In the genomic region with DNA sequence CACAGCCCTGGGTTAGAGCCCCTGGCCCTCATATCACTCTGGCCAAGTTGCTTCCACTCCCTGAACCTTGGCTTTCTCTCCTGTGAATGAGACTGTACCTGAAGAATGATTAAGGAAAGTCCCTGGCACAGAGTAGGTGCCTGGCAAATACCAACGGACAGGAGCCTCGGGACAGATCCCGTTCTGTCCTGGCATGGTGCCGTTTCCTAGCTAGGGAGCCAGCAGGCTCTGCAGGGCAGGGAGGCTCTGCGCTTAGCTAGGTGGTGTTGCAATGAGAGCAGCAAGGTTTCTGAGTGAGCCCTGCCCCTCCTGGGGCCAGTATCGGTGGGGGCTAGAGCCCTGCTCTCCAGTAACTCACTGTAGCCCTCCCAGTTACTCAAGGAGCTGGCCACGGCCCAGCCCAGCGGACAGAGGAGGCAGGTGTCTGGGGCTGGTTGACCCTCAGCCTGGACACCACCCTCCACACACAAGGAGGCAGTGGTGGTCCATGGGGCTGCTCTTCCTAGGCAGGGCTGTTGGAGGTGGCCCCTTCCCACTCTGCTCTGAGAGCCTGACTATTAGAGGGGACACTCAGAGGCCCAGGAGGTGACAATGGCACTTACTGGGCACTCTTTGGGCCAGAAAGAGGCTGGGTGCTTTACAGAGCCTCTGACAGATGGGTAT, we compare ENCODE assay signal across 16 cellular contexts.
A peak's percentile ranks its signal among the peaks of the same experiment; 100 is the strongest.
DNase-seq lines count a peak whose midpoint lies in the region; ATAC-seq and TF ChIP-seq lines count a peak whose summit lies in the region.
"Had no signal": no experiment of that assay in that cellular context is flagged by ENCODE, and none has a peak within 500 bp of the region (broad histone marks: within the 10 kb centered on the region; RNA-seq: fewer than 3 reads in every experiment).

No MANE protein-coding gene starts in this region.

- ATAC-seq in left ventricle myocardium superior (peak; percentile 91), psoas muscle (peak in 3 of 4 donors; percentile 79 to 90 (median 82)), GM19463 (IDR thresholded peaks at IDR 0.05; ENCODE audit: unreplicated experiment) (no peak)
- ATAC-seq in stimulated activated naive B cell treated with anti-CD40 and anti-IgM and Interleukin-4, amounts not matched to agents 10 μg/mL and 1 μg/mL and 100 μg/mL, for 72 hours (replicated peaks) = no peak

- no peak overlapping the region for H3K4me3 ChIP-seq in LNCaP clone FGC (ENCODE audit: low read depth, low read length)
- no peak overlapping the region for H3K4me3 ChIP-seq in psoas muscle

- no peaks in the 10 kb centered on the region for H3K9me3 Mint-ChIP-seq in MCF 10A (ENCODE audit: unreplicated experiment)
- H3K9me3 Mint-ChIP-seq in stimulated activated naive B cell treated with anti-CD40 and anti-IgM and Interleukin-4, amounts not matched to agents 10 μg/mL and 1 μg/mL and 100 μg/mL, for 72 hours = peaks cover 0 to 2% of the 10 kb centered on the region in 2 donors
- H3K9me3 Mint-ChIP-seq: activated naive CD4-positive, alpha-beta T cell treated with anti-CD3 and anti-CD28 coated beads, Interleukin-2, amount 50 U/mL, for 24 hours; nephron had no signal

- intact Hi-C loops in MCF 10A (cut with micrococcal nuclease) (no loop called here), left ventricle myocardium superior (cut with micrococcal nuclease) (no loop called here), psoas muscle (cut with DNase I) (no loop called here)

- peaks cover 3% of the 10 kb centered on the region for H3K4me1 ChIP-seq in psoas muscle

- no peak for TF ChIP-seq CTCF in LNCaP clone FGC (IDR thresholded peaks at IDR 0.05; ENCODE audit: control insufficient read depth, extremely low read depth, insufficient read depth)
- no peak for TF ChIP-seq CTCF in MCF 10A (IDR thresholded peaks at IDR 0.05; ENCODE audit: unreplicated experiment)
- no peak for TF ChIP-seq CTCF in psoas muscle (IDR thresholded peaks at IDR 0.05)

- peaks cover 18% of the 10 kb centered on the region for H3K4me1 Mint-ChIP-seq in MCF 10A (ENCODE audit: insufficient read depth, unreplicated experiment)
- peaks cover 5 to 7% of the 10 kb centered on the region in 2 donors for H3K4me1 Mint-ChIP-seq in stimulated activated naive B cell treated with anti-CD40 and anti-IgM and Interleukin-4, amounts not matched to agents 10 μg/mL and 1 μg/mL and 100 μg/mL, for 72 hours
- H3K4me1 Mint-ChIP-seq: activated naive CD4-positive, alpha-beta T cell treated with anti-CD3 and anti-CD28 coated beads, Interleukin-2, amount 50 U/mL, for 24 hours had no signal

- no peak overlapping the region for H3K27ac ChIP-seq in psoas muscle

- CTCF ChIA-PET in MCF 10A (lab: Yijun Ruan, JAX) = interaction anchor here (0.6 to 2.4 kb wide), 4 partner anchors 11 to 632 kb away, joined by 3 to 10 read pairs (median 4); no protein-coding TSS in a partner anchor

- peak; percentile 77 for DNase-seq in LNCaP clone FGC (ENCODE audit: low read depth)
- peak; percentile 94 for DNase-seq in MCF 10A (ENCODE audit: unreplicated experiment)
- peak; percentile 74 for DNase-seq in left ventricle myocardium superior
- no peak for DNase-seq in psoas muscle
- no peak for DNase-seq in activated CD4-positive, alpha-beta T cell treated with anti-CD3 and anti-CD28 coated beads, Interleukin-2, amount 50 U/mL, for 4 hours
- DNase-seq in COR-L47 (lab: John Stamatoyannopoulos, UW) = no peak
- no peak for DNase-seq in stimulated activated naive B cell treated with anti-CD40 and anti-IgM and Interleukin-4, amounts not matched to agents 10 μg/mL and 1 μg/mL and 100 μg/mL, for 72 hours
- DNase-seq: AML-193, NCI-H1930, NCI-H524 treated with DMSO at 0.1 percent for 48 hours, OCI-M1, right cardiac atrium, substantia nigra had no signal

- peak overlapping the region; percentile 97 for H3K27ac Mint-ChIP-seq in MCF 10A (ENCODE audit: low read depth, unreplicated experiment)
- H3K27ac Mint-ChIP-seq in stimulated activated naive B cell treated with anti-CD40 and anti-IgM and Interleukin-4, amounts not matched to agents 10 μg/mL and 1 μg/mL and 100 μg/mL, for 72 hours = no peak overlapping the region
- H3K27ac Mint-ChIP-seq: activated naive CD4-positive, alpha-beta T cell treated with anti-CD3 and anti-CD28 coated beads, Interleukin-2, amount 50 U/mL, for 24 hours; nephron had no signal

- no peak overlapping the region for H3K4me3 Mint-ChIP-seq in MCF 10A (ENCODE audit: unreplicated experiment)
- no peak overlapping the region for H3K4me3 Mint-ChIP-seq in stimulated activated naive B cell treated with anti-CD40 and anti-IgM and Interleukin-4, amounts not matched to agents 10 μg/mL and 1 μg/mL and 100 μg/mL, for 72 hours
- H3K4me3 Mint-ChIP-seq: activated naive CD4-positive, alpha-beta T cell treated with anti-CD3 and anti-CD28 coated beads, Interleukin-2, amount 50 U/mL, for 24 hours; nephron had no signal

- H3K27me3 ChIP-seq in psoas muscle (ENCODE audit: insufficient read depth in 3 of 3, low read length in 2 of 3) = peaks cover 0 to 6% (median 0%) of the 10 kb centered on the region in 3 donors

- no peaks in the 10 kb centered on the region for H3K36me3 ChIP-seq in psoas muscle (ENCODE audit: insufficient read depth in 1 of 2, low read depth in 1 of 2)

- H3K27me3 Mint-ChIP-seq in MCF 10A (ENCODE audit: insufficient read depth, unreplicated experiment) = no peaks in the 10 kb centered on the region
- peaks cover 52 to 74% of the 10 kb centered on the region in 2 donors for H3K27me3 Mint-ChIP-seq in stimulated activated naive B cell treated with anti-CD40 and anti-IgM and Interleukin-4, amounts not matched to agents 10 μg/mL and 1 μg/mL and 100 μg/mL, for 72 hours

- WGBS in psoas muscle, 3 donors = 37 to 47% (median 44%) methylated on average over 8 of the region's 8 CpGs

- peaks cover 6% of the 10 kb centered on the region for H3K36me3 Mint-ChIP-seq in MCF 10A (ENCODE audit: insufficient read depth, unreplicated experiment)
- no peaks in the 10 kb centered on the region for H3K36me3 Mint-ChIP-seq in stimulated activated naive B cell treated with anti-CD40 and anti-IgM and Interleukin-4, amounts not matched to agents 10 μg/mL and 1 μg/mL and 100 μg/mL, for 72 hours
- H3K36me3 Mint-ChIP-seq: activated naive CD4-positive, alpha-beta T cell treated with anti-CD3 and anti-CD28 coated beads, Interleukin-2, amount 50 U/mL, for 24 hours had no signal

- POLR2A ChIA-PET in MCF 10A (lab: Yijun Ruan, JAX) = interaction anchor here (0.6 to 2.2 kb wide), 7 partner anchors 8 to 76 kb away, joined by 3 to 21 read pairs (median 4); no protein-coding TSS in a partner anchor

- H3K9me3 ChIP-seq in psoas muscle = no peaks in the 10 kb centered on the region

- no TSS peak for BruUV-seq in MCF 10A (replicated peaks; lab: Mats Ljungman, UMichigan)

Comparison
In these comparisons a context has a peak if more than half of its experiments do, and no peak if none do; other contexts are left out.
1. DNase-seq: peak in LNCaP clone FGC (single experiment), MCF 10A (single experiment) and left ventricle myocardium superior (single experiment); none in psoas muscle (0 of 2), activated CD4-positive, alpha-beta T cell treated with anti-CD3 and anti-CD28 coated beads, Interleukin-2, amount 50 U/mL, for 4 hours (0 of 2), COR-L47 (single experiment) and stimulated activated naive B cell treated with anti-CD40 and anti-IgM and Interleukin-4, amounts not matched to agents 10 μg/mL and 1 μg/mL and 100 μg/mL, for 72 hours (single experiment).
2. ATAC-seq: peak in left ventricle myocardium superior (single experiment) and psoas muscle (3 of 4); none in GM19463 (single experiment) and stimulated activated naive B cell treated with anti-CD40 and anti-IgM and Interleukin-4, amounts not matched to agents 10 μg/mL and 1 μg/mL and 100 μg/mL, for 72 hours (0 of 2).